26 cellular contexts compared by ENCODE assay signal in the genomic region with DNA sequence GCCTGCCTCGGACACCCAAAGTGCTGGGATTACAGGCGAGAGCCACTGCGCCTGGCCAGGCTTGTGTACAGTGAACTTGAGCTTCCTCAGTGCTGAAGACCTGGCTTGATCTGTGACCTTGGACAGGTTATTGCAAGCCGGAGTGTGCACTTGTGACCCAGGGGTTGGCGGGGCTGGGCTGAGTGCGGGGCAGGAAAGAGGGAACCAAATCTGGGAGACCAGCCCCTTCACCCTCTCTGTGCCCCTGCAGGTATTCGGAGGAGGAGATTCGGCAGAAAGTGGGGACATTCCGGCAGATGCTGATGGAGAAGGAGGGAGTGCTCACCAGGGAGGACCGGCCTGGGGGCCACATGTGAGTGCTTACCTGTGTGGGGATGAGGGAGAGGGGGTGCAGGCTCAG. TPM values are rescaled to one million over a fixed set of nuclear protein-coding genes. Genes with fewer than 3 reads are reported as not detected.
"Had no signal": no experiment of that assay in that cellular context is flagged by ENCODE, and none has a peak within 500 bp of the region (broad histone marks: within the 10 kb centered on the region; RNA-seq: fewer than 3 reads in every experiment).

No MANE protein-coding gene starts in this region.

- H3K4me1 Mint-ChIP-seq: naive B cell; natural killer cell; stimulated activated naive B cell treated with anti-CD40 and anti-IgM and Interleukin-4, amounts not matched to agents 10 μg/mL and 1 μg/mL and 100 μg/mL, for 72 hours; stimulated activated naive CD8-positive, alpha-beta T cell treated with anti-CD3 and anti-CD28 coated beads, Interleukin-15, amount 100 ng/mL, for 72 hours had no signal

- H3K9me3 ChIP-seq: left ventricle myocardium inferior, ovary, right atrium auricular region, right lobe of liver, tibial nerve, uterus had no signal

- ATAC-seq: natural killer cell; stimulated activated naive B cell treated with anti-CD40 and anti-IgM and Interleukin-4, amounts not matched to agents 10 μg/mL and 1 μg/mL and 100 μg/mL, for 72 hours; stimulated activated naive CD8-positive, alpha-beta T cell treated with anti-CD3 and anti-CD28 coated beads, Interleukin-15, amount 100 ng/mL, for 72 hours had no signal

- H3K4me3 Mint-ChIP-seq: mesothelial cell of epicardium; naive B cell; natural killer cell; nephron progenitor cell; neural progenitor cell; stimulated activated naive B cell treated with anti-CD40 and anti-IgM and Interleukin-4, amounts not matched to agents 10 μg/mL and 1 μg/mL and 100 μg/mL, for 72 hours; stimulated activated naive CD8-positive, alpha-beta T cell treated with anti-CD3 and anti-CD28 coated beads, Interleukin-15, amount 100 ng/mL, for 72 hours; type B pancreatic cell had no signal

- H3K4me1 ChIP-seq: left ventricle myocardium inferior, neural progenitor cell, right atrium auricular region, right lobe of liver, tibial nerve, uterus had no signal

- H2AFZ ChIP-seq: hepatocyte, neural progenitor cell had no signal

- H3K79me2 ChIP-seq: hepatocyte had no signal

- DNase-seq: islet precursor cell; left ventricle myocardium inferior; mesendoderm; naive B cell; natural killer cell; nephron progenitor cell; ovary; right lobe of liver; stimulated activated CD4-positive, alpha-beta T cell treated with anti-CD3 and anti-CD28 coated beads, Interleukin-12 subunit alpha, Interleukin-12 subunit beta, amount 100 ng/mL, for 4 hours; stimulated activated CD4-positive, alpha-beta T cell treated with anti-CD3 and anti-CD28 coated beads, Interleukin-15, amount 100 ng/mL, for 24 hours; stimulated activated CD4-positive, alpha-beta T cell treated with anti-CD3 and anti-CD28 coated beads, Interleukin-2, amount 100 ng/mL, for 24 hours; stimulated activated CD4-positive, alpha-beta T cell treated with anti-CD3 and anti-CD28 coated beads, Interleukin-4, amount 100 ng/mL, for 1 hour; stimulated activated naive B cell treated with anti-CD40 and anti-IgM and Interleukin-4, amounts not matched to agents 10 μg/mL and 1 μg/mL and 100 μg/mL, for 72 hours; stimulated activated naive CD8-positive, alpha-beta T cell treated with anti-CD3 and anti-CD28 coated beads, Interleukin-15, amount 100 ng/mL, for 72 hours; substantia nigra; uterus had no signal

- H3K36me3 Mint-ChIP-seq: mesothelial cell of epicardium; naive B cell; natural killer cell; neural progenitor cell; stimulated activated naive B cell treated with anti-CD40 and anti-IgM and Interleukin-4, amounts not matched to agents 10 μg/mL and 1 μg/mL and 100 μg/mL, for 72 hours; type B pancreatic cell had no signal

- H3K9me3 Mint-ChIP-seq: mesothelial cell of epicardium; naive B cell; natural killer cell; nephron progenitor cell; neural progenitor cell; stimulated activated naive B cell treated with anti-CD40 and anti-IgM and Interleukin-4, amounts not matched to agents 10 μg/mL and 1 μg/mL and 100 μg/mL, for 72 hours; stimulated activated naive CD8-positive, alpha-beta T cell treated with anti-CD3 and anti-CD28 coated beads, Interleukin-15, amount 100 ng/mL, for 72 hours; type B pancreatic cell had no signal

- H3K27ac Mint-ChIP-seq: mesothelial cell of epicardium; natural killer cell; nephron progenitor cell; neural progenitor cell; progenitor cell of endocrine pancreas; stimulated activated naive B cell treated with anti-CD40 and anti-IgM and Interleukin-4, amounts not matched to agents 10 μg/mL and 1 μg/mL and 100 μg/mL, for 72 hours; stimulated activated naive CD8-positive, alpha-beta T cell treated with anti-CD3 and anti-CD28 coated beads, Interleukin-15, amount 100 ng/mL, for 72 hours; type B pancreatic cell had no signal

- H3K27me3 ChIP-seq: hepatocyte, neural progenitor cell, ovary, right atrium auricular region, right lobe of liver, tibial nerve, uterus had no signal

- H3K4me3 ChIP-seq: hepatocyte, left ventricle myocardium inferior, lung, neural progenitor cell, ovary, right atrium auricular region, right lobe of liver, skin epidermis, tibial nerve, uterus had no signal

- H3K4me2 ChIP-seq: hepatocyte, neural progenitor cell had no signal

- H3K9ac ChIP-seq: neural progenitor cell had no signal

- H3K27ac ChIP-seq: hepatocyte, left ventricle myocardium inferior, neural progenitor cell, ovary, right atrium auricular region, right lobe of liver, skin epidermis, tibial nerve, uterus had no signal

- H3K36me3 ChIP-seq: left ventricle myocardium inferior, neural progenitor cell, ovary, right atrium auricular region, right lobe of liver, tibial nerve, uterus had no signal

RNA-seq across cellular contexts. Expression of gene SRRM3, which starts 46.2 kb away (rescaled TPM):
- total RNA-seq: mononuclear cell, natural killer cell had no signal
